Comparison of ENCODE assay signal across 9 cellular contexts in the genomic region with DNA sequence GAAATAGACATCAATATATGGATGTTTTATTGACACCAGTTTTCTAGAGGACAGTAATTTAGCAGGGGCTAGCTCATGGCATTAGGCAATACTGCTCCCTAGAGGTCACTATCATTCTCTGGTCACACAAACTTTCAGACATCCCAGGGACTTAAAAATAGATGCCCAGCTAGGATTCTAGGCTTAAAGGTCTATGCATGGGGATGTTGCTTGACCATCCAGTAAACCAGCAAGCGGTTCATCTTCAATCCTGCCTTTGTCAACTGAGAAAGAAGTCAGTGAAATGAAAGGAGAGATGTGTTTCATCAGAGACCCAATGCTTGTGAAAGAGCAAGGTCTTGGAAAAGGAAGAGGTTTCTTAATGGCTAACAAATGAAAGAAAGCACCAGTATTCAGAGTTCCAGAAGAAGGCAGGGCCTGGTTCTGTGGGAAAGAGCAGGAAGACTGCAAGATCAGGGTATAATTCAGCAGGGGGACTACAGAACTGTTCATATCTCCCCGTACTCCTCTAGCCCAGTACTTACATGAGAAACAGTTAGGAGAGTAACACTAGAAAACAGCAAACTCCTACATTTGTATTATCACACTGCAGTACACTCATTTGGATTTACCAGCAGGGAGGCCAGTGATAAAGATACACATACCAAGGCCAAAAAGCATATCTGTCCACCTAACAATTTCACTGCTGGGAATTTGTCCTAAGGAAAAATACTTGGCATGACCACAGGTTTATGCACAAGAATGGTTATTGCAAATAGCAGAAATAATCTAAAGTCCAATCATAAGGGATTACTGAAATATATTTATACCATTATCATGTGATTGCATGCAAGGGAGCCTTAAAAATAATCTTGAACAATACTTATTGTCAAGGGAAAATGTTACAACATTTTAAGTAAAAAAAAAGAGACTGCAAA.
DNase-seq lines count a peak whose midpoint lies in the region; ATAC-seq and TF ChIP-seq lines count a peak whose summit lies in the region.
"Had no signal": no experiment of that assay in that cellular context is flagged by ENCODE, and none has a peak within 500 bp of the region (broad histone marks: within the 10 kb centered on the region; RNA-seq: fewer than 3 reads in every experiment).

No MANE protein-coding gene starts in this region.

- intact Hi-C loops in transverse colon (cut with DNase I; ENCODE audit: low total_unique reads), result no loop called here

- no peak for TF ChIP-seq EP300 in transverse colon (IDR thresholded peaks at IDR 0.05; ENCODE audit: low read depth)

- H3K9me2 ChIP-seq in hepatocyte (replicated peaks; ENCODE audit: insufficient read depth), result no peaks in the 10 kb centered on the region

- no peaks in the 10 kb centered on the region for H4K20me1 ChIP-seq in hepatocyte (ENCODE audit: insufficient read depth, poor library complexity, severe bottlenecking)

- peak; percentile 52 for ATAC-seq in GM18517 (IDR thresholded peaks at IDR 0.05; ENCODE audit: unreplicated experiment)
- ATAC-seq in natural killer cell treated with Interleukin-12 subunit alpha and Interleukin-12 subunit beta and Interleukin-15 and Interleukin-18, amount 100 ng/mL, for 72 hours, result no peak

- CTCF ChIA-PET in AG04449 (lab: Yijun Ruan, JAX), result interaction anchor here (0.7 to 3.2 kb wide), 20 partner anchors 8 to 995 kb away, joined by 3 to 37 read pairs (median 4); partner anchors contain the start of gene PTPRK

- no peak overlapping the region for H3K4me3 ChIP-seq in AG04449 (ENCODE audit: low read depth, low read length)
- H3K4me3 ChIP-seq in hepatocyte, result no peak overlapping the region
- H3K4me3 ChIP-seq in transverse colon, result no peak overlapping the region

- H3K79me2 ChIP-seq in hepatocyte, result no peaks in the 10 kb centered on the region

- H3K4me1 ChIP-seq in hepatocyte (ENCODE audit: insufficient read depth) (no peaks in the 10 kb centered on the region), transverse colon (no peaks in the 10 kb centered on the region)

- no peak overlapping the region for H2AFZ ChIP-seq in hepatocyte

- no peaks in the 10 kb centered on the region for H3K9me3 Mint-ChIP-seq in natural killer cell treated with Interleukin-12 subunit alpha and Interleukin-12 subunit beta and Interleukin-15 and Interleukin-18, amount 100 ng/mL, for 72 hours
- H3K9me3 Mint-ChIP-seq: activated naive CD4-positive, alpha-beta T cell treated with anti-CD3 and anti-CD28 coated beads, Interleukin-2, amount 50 U/mL, for 72 hours had no signal

- H3K4me1 Mint-ChIP-seq in natural killer cell treated with Interleukin-12 subunit alpha and Interleukin-12 subunit beta and Interleukin-15 and Interleukin-18, amount 100 ng/mL, for 72 hours (ENCODE audit: low read depth in 2 of 2), result no peaks in the 10 kb centered on the region

- in situ Hi-C loops in transverse colon (cut with MboI; ENCODE audit: low pct_ligation_motif_present in 1 of 4, low pct_unique_long_range_greater_than_20kb in 1 of 4, low sequenced_read_pairs in 3 of 4), result loop anchor here in 3 of 4 donors (10.0 to 25.0 kb wide), 4 partner anchors 506 to 997 kb away; no protein-coding TSS in a partner anchor

- H3K27me3 Mint-ChIP-seq in natural killer cell treated with Interleukin-12 subunit alpha and Interleukin-12 subunit beta and Interleukin-15 and Interleukin-18, amount 100 ng/mL, for 72 hours, result peaks cover 12 to 36% of the 10 kb centered on the region in 2 donors

- H3K36me3 Mint-ChIP-seq in natural killer cell treated with Interleukin-12 subunit alpha and Interleukin-12 subunit beta and Interleukin-15 and Interleukin-18, amount 100 ng/mL, for 72 hours, result no peaks in the 10 kb centered on the region
- H3K36me3 Mint-ChIP-seq: activated naive CD4-positive, alpha-beta T cell treated with anti-CD3 and anti-CD28 coated beads, Interleukin-2, amount 50 U/mL, for 72 hours had no signal

- no peak overlapping the region for H3K27ac ChIP-seq in VCaP
- H3K27ac ChIP-seq in hepatocyte, result no peak overlapping the region
- H3K27ac ChIP-seq in transverse colon, result no peak overlapping the region

- H3K4me3 Mint-ChIP-seq in natural killer cell treated with Interleukin-12 subunit alpha and Interleukin-12 subunit beta and Interleukin-15 and Interleukin-18, amount 100 ng/mL, for 72 hours, result no peak overlapping the region

- TF ChIP-seq POLR2A in transverse colon (IDR thresholded peaks at IDR 0.05), result no peak

- H3K36me3 ChIP-seq in hepatocyte (replicated peaks; ENCODE audit: insufficient read depth, low read depth), result no peaks in the 10 kb centered on the region
- H3K36me3 ChIP-seq in transverse colon, result no peaks in the 10 kb centered on the region

- POLR2A ChIA-PET in AG04449 (lab: Yijun Ruan, JAX), result interaction anchor here (1.0 kb wide), 1 partner anchor 211 kb away, joined by 3 read pairs; the partner anchor contains the start of gene PTPRK

- no peaks in the 10 kb centered on the region for H3K9me3 ChIP-seq in hepatocyte (ENCODE audit: low read depth)
- no peaks in the 10 kb centered on the region for H3K9me3 ChIP-seq in transverse colon

- H3K4me2 ChIP-seq in hepatocyte, result no peak overlapping the region

- TF ChIP-seq CTCF in AG04449 (IDR thresholded peaks at IDR 0.05; ENCODE audit: insufficient read depth, low read length, missing control alignments) (peak; percentile 64), LNCAP (IDR thresholded peaks at IDR 0.05) (peak; percentile 65), VCaP (conservative IDR thresholded peaks at IDR 0.05) (peak; percentile 88), hepatocyte (IDR thresholded peaks at IDR 0.05; ENCODE audit: poor library complexity) (peak; percentile 56), transverse colon (IDR thresholded peaks at IDR 0.05) (peak; percentile 19 to 48 (median 34))

- H3K27me3 ChIP-seq in hepatocyte (no peaks in the 10 kb centered on the region), transverse colon (no peaks in the 10 kb centered on the region)

- WGBS in hepatocyte (ENCODE audit: low lambda C conversion rate, missing lambda C conversion rate), result 60% methylated on average over 2 of the region's 2 CpGs
- WGBS in transverse colon (ENCODE audit: low coverage in 1 of 2), 2 donors, result 69 to 82% methylated on average over 2 of the region's 2 CpGs

- H3K27ac Mint-ChIP-seq in natural killer cell treated with Interleukin-12 subunit alpha and Interleukin-12 subunit beta and Interleukin-15 and Interleukin-18, amount 100 ng/mL, for 72 hours, result no peak overlapping the region
- H3K27ac Mint-ChIP-seq: activated naive CD4-positive, alpha-beta T cell treated with anti-CD3 and anti-CD28 coated beads, Interleukin-2, amount 50 U/mL, for 72 hours had no signal

- no peak for DNase-seq in AG04449 (ENCODE audit: low read depth, low spot score)
- DNase-seq in hepatocyte (ENCODE audit: low spot score), result peak; percentile 45
- DNase-seq in transverse colon, result no peak
- DNase-seq in natural killer cell treated with Interleukin-12 subunit alpha and Interleukin-12 subunit beta and Interleukin-15 and Interleukin-18, amount 100 ng/mL, for 72 hours (ENCODE audit: low spot score), result no peak
- DNase-seq in ecto neural progenitor cell (ENCODE audit: low spot score), result no peak

Comparison
In these comparisons a context has a peak if more than half of its experiments do, and no peak if none do; other contexts are left out.
1. CTCF ChIP-seq: peak in every context shown above with its lines; median percentile 88 in VCaP; 65 in LNCAP; 64 in AG04449; 56 in hepatocyte; 34 in transverse colon.